In genomic region chr13:113208424-113209335, GRCh38 we compare ENCODE assay signal across 8 cellular contexts. TPM values are rescaled to one million over a fixed set of nuclear protein-coding genes. Genes with fewer than 3 reads are reported as not detected.
DNase-seq lines count a peak whose midpoint lies in the region; ATAC-seq and TF ChIP-seq lines count a peak whose summit lies in the region.

Gene PCID2, minus strand, starts transcription at chr13:113208669. Its CDS starts 35 bp downstream, at chr13:113208634.

- peak within 1 kb of the TSS; percentile 84 for H3K4me3 ChIP-seq in BE2C (ENCODE audit: low read depth, low read length)

- POLR2A ChIA-PET in activated CD4-positive, alpha-beta T cell treated with anti-CD3 and anti-CD28 coated beads, Interleukin-2, amount 10 ng/mL, durations not matched to agents 7 days and 5 days (lab: Charles Lee): interaction anchor here (1.2 kb wide), 2 partner anchors 11 to 20 kb away, joined by 4 read pairs; no protein-coding TSS in a partner anchor

- no peaks in the 10 kb centered on the region for H3K9me3 ChIP-seq in BE2C

- no peak for TF ChIP-seq CTCF in BE2C (IDR thresholded peaks at IDR 0.05; ENCODE audit: low read depth, low read length)

- H3K27ac Mint-ChIP-seq in activated CD4-positive, alpha-beta T cell treated with anti-CD3 and anti-CD28 coated beads, Interleukin-2, amount 10 ng/mL, durations not matched to agents 7 days and 5 days: peak within 1 kb of the TSS; percentile 90

- DNase-seq in BE2C: peak; percentile 92
- peak; percentile 88 for DNase-seq in GM19238 (ENCODE audit: insufficient read length, low spot score)
- DNase-seq in NCI-H526 (lab: John Stamatoyannopoulos, UW): peak; percentile 86 to 97
- DNase-seq in activated CD4-positive, alpha-beta T cell treated with anti-CD3 and anti-CD28 coated beads, Interleukin-2, amount 10 ng/mL, durations not matched to agents 7 days and 5 days: peak; percentile 88
- peak; percentile 28 for DNase-seq in cortex of kidney (lab: John Stamatoyannopoulos, UW)
- peak; percentile 91 for DNase-seq in left lobe of liver (ENCODE audit: low spot score)
- DNase-seq in stimulated activated CD4-positive, alpha-beta T cell treated with anti-CD3 and anti-CD28 coated beads, Interleukin-2, amount 100 ng/mL, for 4 hours (ENCODE audit: low read depth): peak; percentile 84

- peak within 1 kb of the TSS; percentile 81 for H3K4me3 Mint-ChIP-seq in activated CD4-positive, alpha-beta T cell treated with anti-CD3 and anti-CD28 coated beads, Interleukin-2, amount 10 ng/mL, durations not matched to agents 7 days and 5 days

- ATAC-seq in HG03439 (IDR thresholded peaks at IDR 0.05; ENCODE audit: unreplicated experiment) (peak; percentile 77), left lobe of liver (peak; percentile 87)

- no peaks in the 10 kb centered on the region for H3K27me3 ChIP-seq in BE2C

- no peaks in the 10 kb centered on the region for H3K9me3 Mint-ChIP-seq in activated CD4-positive, alpha-beta T cell treated with anti-CD3 and anti-CD28 coated beads, Interleukin-2, amount 10 ng/mL, durations not matched to agents 7 days and 5 days

- H3K36me3 Mint-ChIP-seq in activated CD4-positive, alpha-beta T cell treated with anti-CD3 and anti-CD28 coated beads, Interleukin-2, amount 10 ng/mL, durations not matched to agents 7 days and 5 days (ENCODE audit: low read depth): peaks cover 45% of the 10 kb centered on the region

- H3K36me3 ChIP-seq in BE2C: peaks cover 55% of the 10 kb centered on the region

- peaks cover 66% of the 10 kb centered on the region for H3K4me1 Mint-ChIP-seq in activated CD4-positive, alpha-beta T cell treated with anti-CD3 and anti-CD28 coated beads, Interleukin-2, amount 10 ng/mL, durations not matched to agents 7 days and 5 days

- H3K4me1 ChIP-seq in BE2C: peaks cover 7% of the 10 kb centered on the region

- CTCF ChIA-PET in activated CD4-positive, alpha-beta T cell treated with anti-CD3 and anti-CD28 coated beads, Interleukin-2, amount 10 ng/mL, durations not matched to agents 7 days and 5 days (lab: Charles Lee): interaction anchor here (0.6 to 1.6 kb wide), 5 partner anchors 13 to 580 kb away, joined by 3 to 5 read pairs (median 4); no protein-coding TSS in a partner anchor

- H3K27me3 Mint-ChIP-seq in activated CD4-positive, alpha-beta T cell treated with anti-CD3 and anti-CD28 coated beads, Interleukin-2, amount 10 ng/mL, durations not matched to agents 7 days and 5 days: no peaks in the 10 kb centered on the region

RNA-seq across cellular contexts. Expression of gene PCID2, which starts in this region (rescaled TPM):
- 49.4 TPM for polyA plus RNA-seq in BE2C (2012; ENCODE audit: insufficient read depth, insufficient read length, low read depth)
- total RNA-seq in activated CD4-positive, alpha-beta T cell treated with anti-CD3 and anti-CD28 coated beads, Interleukin-2, amount 10 ng/mL, durations not matched to agents 7 days and 5 days: 10 to 100 TPM; 65.5 to 69.8 TPM
- 14.9 TPM for total RNA-seq in left lobe of liver

Comparison
In these comparisons a context has a peak if more than half of its experiments do, and no peak if none do; other contexts are left out.
1. Peak in every context shown above with its lines: DNase-seq, ATAC-seq and H3K4me3 ChIP-seq.
2. DNase-seq: peak in every context shown above with its lines; median percentile 92 in BE2C; 92 in NCI-H526; 91 in left lobe of liver; 88 in GM19238; 88 in activated CD4-positive, alpha-beta T cell treated with anti-CD3 and anti-CD28 coated beads, Interleukin-2, amount 10 ng/mL, durations not matched to agents 7 days and 5 days; 84 in stimulated activated CD4-positive, alpha-beta T cell treated with anti-CD3 and anti-CD28 coated beads, Interleukin-2, amount 100 ng/mL, for 4 hours; 28 in cortex of kidney.